In genomic region chr6:97923249-97923648, GRCh38 we compare ENCODE assay signal across 22 cellular contexts.
DNase-seq lines count a peak whose midpoint lies in the region; ATAC-seq lines count a peak whose summit lies in the region.
"Had no signal": no experiment of that assay in that cellular context is flagged by ENCODE, and none has a peak within 500 bp of the region (broad histone marks: within the 10 kb centered on the region; RNA-seq: fewer than 3 reads in every experiment).

No MANE protein-coding gene starts in this region.

- ATAC-seq in HG03108 (IDR thresholded peaks at IDR 0.05; ENCODE audit: unreplicated experiment), result no peak
- ATAC-seq: GM12878 had no signal

- no peak overlapping the region for H3K27ac ChIP-seq in caudate nucleus (ENCODE audit: low read depth, low read length)
- H3K27ac ChIP-seq: 22Rv1; BLaER1 treated with 17β-estradiol and CSF1 and Interleukin-3, amounts not matched to agents 10 nM and 100 nM; GM23248 had no signal

- DNase-seq in NCI-H146 (lab: John Stamatoyannopoulos, UW), result peak; percentile 26
- no peak for DNase-seq in NCI-H146 treated with DMSO at 0.1 percent for 48 hours (lab: John Stamatoyannopoulos, UW; ENCODE audit: unreplicated experiment)
- DNase-seq in NCI-H1930 (lab: John Stamatoyannopoulos, UW), result peak; percentile 15 to 22
- peak; percentile 30 for DNase-seq in NCI-H748 treated with DMSO at 0.1 percent for 48 hours (lab: John Stamatoyannopoulos, UW)
- DNase-seq in caudate nucleus (lab: John Stamatoyannopoulos, UW), result no peak
- DNase-seq in NOMO-1 treated with dmso at 0.1 percent for 144 hours (lab: John Stamatoyannopoulos, UW; ENCODE audit: unreplicated experiment), result no peak
- DNase-seq: ACHN; AML-193; BE2C; CD4-positive, alpha-beta T cell; CD8-positive, alpha-beta memory T cell; DMS 273 treated with DMSO at 0.1 percent for 48 hours; DMS79; EL; GDM1; GM23248; H7; HCEC 1CT had no signal

Comparison
In these comparisons a context has a peak if more than half of its experiments do, and no peak if none do; other contexts are left out.
1. DNase-seq: peak in NCI-H146 (single experiment), NCI-H1930 (2 of 2) and NCI-H748 treated with DMSO at 0.1 percent for 48 hours (single experiment); none in NCI-H146 treated with DMSO at 0.1 percent for 48 hours (single experiment), caudate nucleus (0 of 61) and NOMO-1 treated with dmso at 0.1 percent for 144 hours (single experiment).